Comparison of ENCODE assay signal across 9 cellular contexts in genomic region chr12:47082963-47083621, GRCh38. TPM values are rescaled to one million over a fixed set of nuclear protein-coding genes. Genes with fewer than 3 reads are reported as not detected.
A peak's percentile ranks its signal among the peaks of the same experiment; 100 is the strongest.
DNase-seq lines count a peak whose midpoint lies in the region; ATAC-seq, FAIRE-seq and TF ChIP-seq lines count a peak whose summit lies in the region.
"Had no signal": no experiment of that assay in that cellular context is flagged by ENCODE, and none has a peak within 500 bp of the region (broad histone marks: within the 10 kb centered on the region; RNA-seq: fewer than 3 reads in every experiment).

No MANE protein-coding gene starts in this region.

- peaks cover 5% of the 10 kb centered on the region for H3K79me1 ChIP-seq in mesendoderm (ENCODE audit: low read length)

- no peak for ATAC-seq in CD8-positive, alpha-beta T cell
- ATAC-seq in GM19397 (IDR thresholded peaks at IDR 0.05; ENCODE audit: unreplicated experiment) (no peak), Right ventricle myocardium superior (ENCODE audit: poor library complexity) (no peak)

- H3K9me3 ChIP-seq in CD8-positive, alpha-beta T cell (ENCODE audit: low read length): no peaks in the 10 kb centered on the region
- H3K9me3 ChIP-seq in ascending aorta: no peaks in the 10 kb centered on the region

- H4K5ac ChIP-seq in mesendoderm (ENCODE audit: low read length): no peak overlapping the region

- H3K27me3 ChIP-seq in CD8-positive, alpha-beta T cell (ENCODE audit: insufficient read depth, low read length): no peaks in the 10 kb centered on the region
- no peaks in the 10 kb centered on the region for H3K27me3 ChIP-seq in ascending aorta
- H3K27me3 ChIP-seq in mesendoderm (ENCODE audit: insufficient read depth, low read length, poor library complexity): no peaks in the 10 kb centered on the region

- peaks cover 13% of the 10 kb centered on the region for H3K79me2 ChIP-seq in mesendoderm (ENCODE audit: control insufficient read depth, insufficient read depth, low read length)

- no peak overlapping the region for H3K27ac ChIP-seq in CD8-positive, alpha-beta T cell (ENCODE audit: low read depth, low read length)
- peak overlapping the region; percentile 81 to 99 for H3K27ac ChIP-seq in ascending aorta
- peak overlapping the region; percentile 68 for H3K27ac ChIP-seq in mesendoderm (ENCODE audit: low read depth, low read length)

- intact Hi-C loops in CD8-positive, alpha-beta T cell (cut with DNase I, micrococcal nuclease): loop anchor here in 1 of 2 experiments (5.0 kb wide), 2 partner anchors 134 to 1091 kb away; partner anchors contain the start of gene SCAF11
- intact Hi-C loops in ascending aorta (cut with DNase I): loop anchor here (5.0 to 10.0 kb wide), 2 partner anchors 294 to 732 kb away; partner anchors contain the start of gene HDAC7
- intact Hi-C loops in Right ventricle myocardium superior (cut with DNase I): no loop called here

- TF ChIP-seq CTCF in CD8-positive, alpha-beta T cell (IDR thresholded peaks at IDR 0.05): no peak
- TF ChIP-seq CTCF in ascending aorta (IDR thresholded peaks at IDR 0.05) (no peak), glutamatergic neuron (IDR thresholded peaks at IDR 0.05; ENCODE audit: partially characterized antibody, unreplicated experiment) (no peak)

- H4K8ac ChIP-seq in mesendoderm (ENCODE audit: low read depth, low read length): no peak overlapping the region

- H3K4me3 ChIP-seq in CD8-positive, alpha-beta T cell (ENCODE audit: low read depth, low read length): no peak overlapping the region
- no peak overlapping the region for H3K4me3 ChIP-seq in ascending aorta
- no peak overlapping the region for H3K4me3 ChIP-seq in mesendoderm (ENCODE audit: low read length)

- H2AK5ac ChIP-seq in mesendoderm (ENCODE audit: low read length): no peak overlapping the region

- H3K36me3 ChIP-seq in CD8-positive, alpha-beta T cell (ENCODE audit: insufficient read depth, low read length): no peaks in the 10 kb centered on the region
- H3K36me3 ChIP-seq in ascending aorta (no peaks in the 10 kb centered on the region), mesendoderm (ENCODE audit: control insufficient read depth, insufficient read depth, low read length) (peaks cover under 1% of the 10 kb centered on the region)

- CTCF ChIA-PET in CD8-positive, alpha-beta T cell (lab: Charles Lee): interaction anchor here (1.0 to 2.4 kb wide), 7 partner anchors 12 to 315 kb away, joined by 3 to 9 read pairs (median 4); no protein-coding TSS in a partner anchor

- H3K4me2 ChIP-seq in mesendoderm (ENCODE audit: low read length): no peak overlapping the region

- no peaks in the 10 kb centered on the region for H3K27me3 Mint-ChIP-seq in CD8-positive, alpha-beta T cell (ENCODE audit: low read depth)
- H3K27me3 Mint-ChIP-seq in glutamatergic neuron (ENCODE audit: unreplicated experiment): peaks cover 8% of the 10 kb centered on the region
- H3K27me3 Mint-ChIP-seq: activated CD4-positive, alpha-beta memory T cell treated with anti-CD3 and anti-CD28 coated beads, Interleukin-2, amount 10 ng/mL, durations not matched to agents 7 days and 5 days had no signal

- peak overlapping the region; percentile 72 for H3K18ac ChIP-seq in mesendoderm (ENCODE audit: low read length)

- no peak overlapping the region for H3K4me3 Mint-ChIP-seq in CD8-positive, alpha-beta T cell
- no peak overlapping the region for H3K4me3 Mint-ChIP-seq in glutamatergic neuron (ENCODE audit: unreplicated experiment)
- H3K4me3 Mint-ChIP-seq: activated CD4-positive, alpha-beta memory T cell treated with anti-CD3 and anti-CD28 coated beads, Interleukin-2, amount 10 ng/mL, durations not matched to agents 7 days and 5 days had no signal

- POLR2A ChIA-PET in CD8-positive, alpha-beta T cell (lab: Charles Lee): interaction anchor here (0.7 to 7.3 kb wide), 8 partner anchors 13 to 331 kb away, joined by 3 to 42 read pairs (median 3); no protein-coding TSS in a partner anchor

- no peak overlapping the region for H3K23ac ChIP-seq in mesendoderm (ENCODE audit: low read length)

- no peak for DNase-seq in CD8-positive, alpha-beta T cell
- DNase-seq in HTR-8/SVneo (ENCODE audit: insufficient read length, low spot score): peak; percentile 76
- no peak for DNase-seq in ascending aorta (ENCODE audit: low spot score in 2 of 2)
- DNase-seq in mesendoderm: peak; percentile 54
- no peak for DNase-seq in glutamatergic neuron
- no peak for DNase-seq in SK-N-DZ (ENCODE audit: low spot score)
- no peak for DNase-seq in Right ventricle myocardium superior
- DNase-seq: activated CD4-positive, alpha-beta memory T cell treated with anti-CD3 and anti-CD28 coated beads, Interleukin-2, amount 10 ng/mL, durations not matched to agents 7 days and 5 days had no signal

- peak overlapping the region; percentile 3 for H2BK5ac ChIP-seq in mesendoderm (ENCODE audit: low read length)

- H3K9me3 Mint-ChIP-seq in CD8-positive, alpha-beta T cell: no peaks in the 10 kb centered on the region
- no peaks in the 10 kb centered on the region for H3K9me3 Mint-ChIP-seq in glutamatergic neuron (ENCODE audit: unreplicated experiment)
- H3K9me3 Mint-ChIP-seq: activated CD4-positive, alpha-beta memory T cell treated with anti-CD3 and anti-CD28 coated beads, Interleukin-2, amount 10 ng/mL, durations not matched to agents 7 days and 5 days had no signal

- H3K9ac ChIP-seq in mesendoderm (ENCODE audit: low read length): no peak overlapping the region

- peaks cover 15% of the 10 kb centered on the region for H3K36me3 Mint-ChIP-seq in CD8-positive, alpha-beta T cell
- no peaks in the 10 kb centered on the region for H3K36me3 Mint-ChIP-seq in glutamatergic neuron (ENCODE audit: unreplicated experiment)

- H3K4me1 ChIP-seq in CD8-positive, alpha-beta T cell (ENCODE audit: insufficient read depth, low read length): peaks cover 57% of the 10 kb centered on the region
- H3K4me1 ChIP-seq in ascending aorta (peaks cover 0 to 41% of the 10 kb centered on the region in 2 donors), mesendoderm (ENCODE audit: control insufficient read depth, low read depth, low read length) (peaks cover 16% of the 10 kb centered on the region)

- no peak overlapping the region for H3K4ac ChIP-seq in mesendoderm (ENCODE audit: low read depth, low read length)

- peak overlapping the region; percentile 89 for H2BK15ac ChIP-seq in mesendoderm (replicated peaks; ENCODE audit: low read depth)

- no CpG with 5 or more reads among the region's 5 CpGs for WGBS in mesendoderm (ENCODE audit: extremely low coverage, insufficient coverage, low lambda C conversion rate)

- peak overlapping the region; percentile 1 for H3K56ac ChIP-seq in mesendoderm (ENCODE audit: low read length)

- peak overlapping the region; percentile 96 for H3K27ac Mint-ChIP-seq in CD8-positive, alpha-beta T cell
- H3K27ac Mint-ChIP-seq in glutamatergic neuron (ENCODE audit: unreplicated experiment): no peak overlapping the region
- H3K27ac Mint-ChIP-seq: activated CD4-positive, alpha-beta memory T cell treated with anti-CD3 and anti-CD28 coated beads, Interleukin-2, amount 10 ng/mL, durations not matched to agents 7 days and 5 days had no signal

- H3K4me1 Mint-ChIP-seq in CD8-positive, alpha-beta T cell (ENCODE audit: low read depth): peaks cover 78% of the 10 kb centered on the region
- H3K4me1 Mint-ChIP-seq in glutamatergic neuron (ENCODE audit: low read depth, unreplicated experiment): peaks cover 5% of the 10 kb centered on the region

- FAIRE-seq in HTR-8/SVneo (lab: Jason Lieb, UNC): no peak

- peak overlapping the region; percentile 92 for H2BK120ac ChIP-seq in mesendoderm (ENCODE audit: low read depth, low read length)

RNA-seq across cellular contexts. Expression of gene AMIGO2, which starts 3.3 kb away (rescaled TPM):
- total RNA-seq in CD8-positive, alpha-beta T cell: 10 to 100 TPM; 12.5 to 13.5 TPM
- total RNA-seq in ascending aorta (22.7 TPM), glutamatergic neuron (ENCODE audit: unreplicated experiment) (1.7 TPM), Right ventricle myocardium superior (2.0 TPM)
- polyA plus RNA-seq in mesendoderm (2013, experiment 1 of 2): 14.7 TPM
- 14.0 TPM for polyA plus RNA-seq in mesendoderm (2013, experiment 2 of 2)
- 0.09 TPM in 1 of 2 replicates, not detected in the other for polyA plus RNA-seq in SK-N-DZ (2014; cell fraction: cytosol; rRNA removed)
- polyA plus RNA-seq in SK-N-DZ (2014; cell fraction: nucleus; rRNA removed): not detected in 2 replicates

RNA-seq across cellular contexts. Expression of gene PCED1B, which starts 3.7 kb away (rescaled TPM):
- total RNA-seq in CD8-positive, alpha-beta T cell: 10 to 100 TPM; 32.9 to 33.7 TPM
- 1.5 TPM for total RNA-seq in ascending aorta
- 6.9 TPM for polyA plus RNA-seq in mesendoderm (2013, experiment 1 of 2)
- polyA plus RNA-seq in mesendoderm (2013, experiment 2 of 2): 6.7 TPM
- total RNA-seq in glutamatergic neuron (ENCODE audit: unreplicated experiment): 0.27 TPM
- polyA plus RNA-seq in SK-N-DZ (2014; cell fraction: cytosol; rRNA removed): not detected in 2 replicates
- not detected in 2 replicates for polyA plus RNA-seq in SK-N-DZ (2014; cell fraction: nucleus; rRNA removed)
- total RNA-seq in Right ventricle myocardium superior: 0.67 TPM

Comparison
In these comparisons a context has a peak if more than half of its experiments do, and no peak if none do; other contexts are left out.
1. DNase-seq: peak in HTR-8/SVneo (single experiment) and mesendoderm (single experiment); none in CD8-positive, alpha-beta T cell (0 of 7), ascending aorta (0 of 2), glutamatergic neuron (single experiment), SK-N-DZ (single experiment) and Right ventricle myocardium superior (single experiment).
2. RNA of gene PCED1B, which starts 3.7 kb away (total RNA-seq): 32.9 to 33.7 TPM in CD8-positive, alpha-beta T cell; 1.5 TPM in ascending aorta (single experiment), 0.67 TPM in Right ventricle myocardium superior (single experiment) and 0.27 TPM in glutamatergic neuron (single experiment); every median in the first group is over 10 times any median in the second.